Comparison of ENCODE assay signal across 2 cellular contexts in the genomic region with DNA sequence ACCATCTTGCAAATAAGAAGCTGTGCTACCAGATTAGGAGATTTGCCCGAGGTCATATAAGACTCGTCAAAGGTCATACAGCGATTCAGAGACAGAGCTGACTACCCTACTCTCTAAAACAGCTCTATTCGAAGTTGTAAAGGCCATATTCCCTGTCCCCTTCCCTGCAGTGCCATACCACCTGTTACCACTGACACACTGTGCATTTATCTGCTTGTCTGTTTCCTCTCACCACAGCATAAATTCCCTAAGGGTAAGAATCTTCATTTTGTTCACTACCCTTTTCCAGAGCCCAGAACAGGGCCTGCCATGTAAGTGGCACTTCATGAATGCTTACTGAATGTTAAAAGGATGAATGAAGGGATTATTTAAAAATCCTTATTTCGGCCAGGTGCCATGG.
A peak's percentile ranks its signal among the peaks of the same experiment; 100 is the strongest.
TF ChIP-seq lines count a peak whose summit lies in the region.

No MANE protein-coding gene starts in this region.

TF ChIP-seq in IMR-90, 13 proteins besides CTCF, POLR2A, EP300 and RAD21:
- TF ChIP-seq SMC3 (IDR thresholded peaks at IDR 0.05; ENCODE audit: low read depth, low read length) (no peak), MAZ (IDR thresholded peaks at IDR 0.05; ENCODE audit: borderline replicate concordance, low read depth, low read length) (no peak), RCOR1 (IDR thresholded peaks at IDR 0.05; ENCODE audit: insufficient replicate concordance, low read length) (no peak), CHD1 (IDR thresholded peaks at IDR 0.05; ENCODE audit: low read depth, low read length) (no peak), RFX5 (IDR thresholded peaks at IDR 0.05; ENCODE audit: low read depth, low read length) (no peak), NFE2L2 (IDR thresholded peaks at IDR 0.05; ENCODE audit: low read depth, low read length) (no peak), CEBPB (IDR thresholded peaks at IDR 0.05; ENCODE audit: low read depth, low read length) (no peak), MXI1 (IDR thresholded peaks at IDR 0.05; ENCODE audit: borderline replicate concordance, low read depth, low read length) (no peak), MAFK (IDR thresholded peaks at IDR 0.05; ENCODE audit: low read depth, low read length) (no peak), FOS (IDR thresholded peaks at IDR 0.05; ENCODE audit: low read depth, low read length) (no peak), BHLHE40 (IDR thresholded peaks at IDR 0.05; ENCODE audit: low read depth, low read length) (no peak)
- TF ChIP-seq, protein P1, sequence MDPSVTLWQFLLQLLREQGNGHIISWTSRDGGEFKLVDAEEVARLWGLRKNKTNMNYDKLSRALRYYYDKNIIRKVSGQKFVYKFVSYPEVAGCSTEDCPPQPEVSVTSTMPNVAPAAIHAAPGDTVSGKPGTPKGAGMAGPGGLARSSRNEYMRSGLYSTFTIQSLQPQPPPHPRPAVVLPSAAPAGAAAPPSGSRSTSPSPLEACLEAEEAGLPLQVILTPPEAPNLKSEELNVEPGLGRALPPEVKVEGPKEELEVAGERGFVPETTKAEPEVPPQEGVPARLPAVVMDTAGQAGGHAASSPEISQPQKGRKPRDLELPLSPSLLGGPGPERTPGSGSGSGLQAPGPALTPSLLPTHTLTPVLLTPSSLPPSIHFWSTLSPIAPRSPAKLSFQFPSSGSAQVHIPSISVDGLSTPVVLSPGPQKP (IDR thresholded peaks at IDR 0.05; ENCODE audit: borderline replicate concordance, low read depth, low read length) = no peak
- TF ChIP-seq, protein P2, sequence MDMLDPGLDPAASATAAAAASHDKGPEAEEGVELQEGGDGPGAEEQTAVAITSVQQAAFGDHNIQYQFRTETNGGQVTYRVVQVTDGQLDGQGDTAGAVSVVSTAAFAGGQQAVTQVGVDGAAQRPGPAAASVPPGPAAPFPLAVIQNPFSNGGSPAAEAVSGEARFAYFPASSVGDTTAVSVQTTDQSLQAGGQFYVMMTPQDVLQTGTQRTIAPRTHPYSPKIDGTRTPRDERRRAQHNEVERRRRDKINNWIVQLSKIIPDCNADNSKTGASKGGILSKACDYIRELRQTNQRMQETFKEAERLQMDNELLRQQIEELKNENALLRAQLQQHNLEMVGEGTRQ (IDR thresholded peaks at IDR 0.05; ENCODE audit: low read depth, low read length) = no peak
TF ChIP-seq in IMR-90: peak in this region for 0.

TF ChIP-seq in K562, 482 proteins besides CTCF, POLR2A, EP300 and RAD21:
- TF ChIP-seq CBFA2T3 (IDR thresholded peaks at IDR 0.05) = 0 out of 2 replicates have a peak, but pooled peaks have one; percentile 8
- no peak for TF ChIP-seq ZFX (CRISPR knock-in tag; IDR thresholded peaks at IDR 0.05)
TF ChIP-seq in K562: peak in this region for 1.
